22 cellular contexts compared by ENCODE assay signal in genomic region chr22:30321461-30321860, GRCh38. TPM values are rescaled to one million over a fixed set of nuclear protein-coding genes. Genes with fewer than 3 reads are reported as not detected.
DNase-seq lines count a peak whose midpoint lies in the region; ATAC-seq and TF ChIP-seq lines count a peak whose summit lies in the region.
"Had no signal": no experiment of that assay in that cellular context is flagged by ENCODE, and none has a peak within 500 bp of the region (broad histone marks: within the 10 kb centered on the region; RNA-seq: fewer than 3 reads in every experiment).

No MANE protein-coding gene starts in this region.

- peak overlapping the region; percentile 48 to 87 (median 84) for H3K27ac Mint-ChIP-seq in CD4-positive, alpha-beta memory T cell
- H3K27ac Mint-ChIP-seq in T-cell, result peak overlapping the region; percentile 91
- H3K27ac Mint-ChIP-seq: IgD-negative memory B cell; stimulated activated naive CD8-positive, alpha-beta T cell treated with anti-CD3 and anti-CD28 coated beads, Interleukin-15, Interleukin-2, amounts not matched to agents 100 ng/mL and 50 ng/mL, for 24 hours had no signal

- peaks cover 94% of the 10 kb centered on the region for H3K4me1 ChIP-seq in CD4-positive, alpha-beta memory T cell (ENCODE audit: insufficient read depth, low read length)
- peaks cover 69 to 99% (median 93%) of the 10 kb centered on the region in 6 donors for H3K4me1 ChIP-seq in spleen

- CTCF ChIA-PET in CD4-positive, alpha-beta memory T cell (lab: Charles Lee; ENCODE audit: partially characterized antibody), result interaction anchor here (0.7 to 1.0 kb wide), 2 partner anchors 19 to 33 kb away, joined by 3 to 5 read pairs; partner anchors contain the start of gene CASTOR1
- CTCF ChIA-PET in T-cell (lab: Charles Lee), result interaction anchor here in 1 of 2 donors (0.7 to 1.6 kb wide), 2 partner anchors 11 to 956 kb away, joined by 3 read pairs; no protein-coding TSS in a partner anchor

- H3K27ac ChIP-seq in CD4-positive, alpha-beta memory T cell (ENCODE audit: low read depth, low read length), result no peak overlapping the region
- peak overlapping the region in 7 of 8 donors; percentile 16 to 91 (median 82) for H3K27ac ChIP-seq in spleen
- H3K27ac ChIP-seq: cardiac muscle cell had no signal

- 70 to 86% (median 71%) methylated on average over 2 of the region's 2 CpGs for WGBS in spleen, 5 donors

- H3K27me3 ChIP-seq in CD4-positive, alpha-beta memory T cell (ENCODE audit: insufficient read depth, low read length), result no peaks in the 10 kb centered on the region
- no peaks in the 10 kb centered on the region for H3K27me3 ChIP-seq in spleen (replicated peaks in 1 of 7)
- H3K27me3 ChIP-seq: cardiac muscle cell had no signal

- H3K9me3 ChIP-seq in CD4-positive, alpha-beta memory T cell (ENCODE audit: control insufficient read depth in 1 of 2, low read length in 2 of 2), result no peaks in the 10 kb centered on the region
- no peaks in the 10 kb centered on the region for H3K9me3 ChIP-seq in spleen

- TF ChIP-seq CTCF in spleen (IDR thresholded peaks at IDR 0.05 in 8 of 11, conservative IDR thresholded peaks at IDR 0.05 in 3 of 11), result no peak

- no peaks in the 10 kb centered on the region for H3K27me3 Mint-ChIP-seq in CD4-positive, alpha-beta memory T cell
- no peaks in the 10 kb centered on the region for H3K27me3 Mint-ChIP-seq in T-cell
- H3K27me3 Mint-ChIP-seq: IgD-negative memory B cell; stimulated activated naive CD8-positive, alpha-beta T cell treated with anti-CD3 and anti-CD28 coated beads, Interleukin-15, Interleukin-2, amounts not matched to agents 100 ng/mL and 50 ng/mL, for 24 hours had no signal

- H3K36me3 ChIP-seq in CD4-positive, alpha-beta memory T cell (ENCODE audit: insufficient read depth, low read length), result peaks cover 17% of the 10 kb centered on the region
- peaks cover 0 to 57% (median 0%) of the 10 kb centered on the region in 6 donors for H3K36me3 ChIP-seq in spleen
- H3K36me3 ChIP-seq: cardiac muscle cell had no signal

- no peak for ATAC-seq in T-cell (replicated peaks in 1 of 4)
- peak; percentile 36 for ATAC-seq in left ventricle myocardium superior
- ATAC-seq in GM21390 (IDR thresholded peaks at IDR 0.05; ENCODE audit: unreplicated experiment), result no peak
- ATAC-seq: activated T-cell treated with anti-CD3 and anti-CD28 coated beads, Interleukin-2, amount 50 U/mL, for 4 hours had no signal

- no peak for TF ChIP-seq POLR2A in spleen (IDR thresholded peaks at IDR 0.05)

- peaks cover 37 to 66% of the 10 kb centered on the region in 2 donors for H3K36me3 Mint-ChIP-seq in CD4-positive, alpha-beta memory T cell
- H3K36me3 Mint-ChIP-seq in T-cell, result peaks cover 31% of the 10 kb centered on the region

- no peak overlapping the region for H3K4me3 ChIP-seq in CD4-positive, alpha-beta memory T cell (ENCODE audit: low read length in 2 of 2)
- no peak overlapping the region for H3K4me3 ChIP-seq in spleen
- H3K4me3 ChIP-seq: cardiac muscle cell had no signal

- intact Hi-C loops in CD4-positive, alpha-beta memory T cell (cut with micrococcal nuclease), result no loop called here
- intact Hi-C loops in left ventricle myocardium superior (cut with micrococcal nuclease), result no loop called here
- intact Hi-C loops in spleen (cut with DNase I; ENCODE audit: low total_unique reads), result no loop called here

- POLR2A ChIA-PET in CD4-positive, alpha-beta memory T cell (lab: Charles Lee; ENCODE audit: partially characterized antibody), result interaction anchor here (1.2 to 20.3 kb wide), 4 partner anchors 9 to 35 kb away, joined by 3 to 562 read pairs (median 124); partner anchors contain the start of genes CASTOR1, CCDC157 and SF3A1
- POLR2A ChIA-PET in T-cell (lab: Charles Lee), result interaction anchor here in 1 of 2 donors (0.7 kb wide), 1 partner anchor 94 kb away, joined by 4 read pairs; no protein-coding TSS in a partner anchor

- no peak for DNase-seq in CD4-positive, alpha-beta memory T cell
- DNase-seq in T-cell, result no peak
- DNase-seq in left ventricle myocardium superior, result no peak
- no peak for DNase-seq in spleen
- no peak for DNase-seq in pons (ENCODE audit: low spot score)
- no peak for DNase-seq in NCI-H2029 treated with DMSO at 0.1 percent for 48 hours (lab: John Stamatoyannopoulos, UW)
- DNase-seq: activated T-cell treated with anti-CD3 and anti-CD28 coated beads, Interleukin-2, amount 50 U/mL, for 4 hours; AML-193; effector CD8-positive, alpha-beta T cell; H7; hippocampal formation; MV-4-11; NCI-H2029; SW 1271 had no signal

- H3K4me3 Mint-ChIP-seq in CD4-positive, alpha-beta memory T cell, result peak overlapping the region in 6 of 8 donors; percentile 12 to 67 (median 50)
- peak overlapping the region in 1 of 3 donors; percentile 73 for H3K4me3 Mint-ChIP-seq in T-cell
- H3K4me3 Mint-ChIP-seq: activated T-cell treated with anti-CD3 and anti-CD28 coated beads, Interleukin-2, amount 50 U/mL, for 4 hours; stimulated activated naive CD8-positive, alpha-beta T cell treated with anti-CD3 and anti-CD28 coated beads, Interleukin-15, Interleukin-2, amounts not matched to agents 100 ng/mL and 50 ng/mL, for 24 hours had no signal

- H3K9me3 Mint-ChIP-seq in CD4-positive, alpha-beta memory T cell, result no peaks in the 10 kb centered on the region
- no peaks in the 10 kb centered on the region for H3K9me3 Mint-ChIP-seq in T-cell
- H3K9me3 Mint-ChIP-seq: activated T-cell treated with anti-CD3 and anti-CD28 coated beads, Interleukin-2, amount 50 U/mL, for 4 hours; IgD-negative memory B cell; stimulated activated naive CD8-positive, alpha-beta T cell treated with anti-CD3 and anti-CD28 coated beads, Interleukin-15, Interleukin-2, amounts not matched to agents 100 ng/mL and 50 ng/mL, for 24 hours had no signal

- peaks cover 70 to 94% (median 82%) of the 10 kb centered on the region in 4 donors for H3K4me1 Mint-ChIP-seq in CD4-positive, alpha-beta memory T cell
- H3K4me1 Mint-ChIP-seq in T-cell, result peaks cover 87 to 93% (median 92%) of the 10 kb centered on the region in 3 donors

RNA-seq across cellular contexts. Expression of gene TBC1D10A, which starts 5.3 kb away (rescaled TPM):
- total RNA-seq in CD4-positive, alpha-beta memory T cell, result 10 to 100 TPM; 62.2 to 76.8 TPM
- 10 to 100 TPM; 60.6 to 61.6 TPM for polyA plus RNA-seq in CD4-positive, alpha-beta memory T cell
- total RNA-seq in T-cell, result 10 to 100 TPM; 56.2 to 84.3 (median 82.3) TPM
- total RNA-seq in left ventricle myocardium superior, result 6.2 TPM
- total RNA-seq in spleen, result 10 to 100 TPM; 26.8 to 46.4 (median 34.3) TPM
- polyA plus RNA-seq in spleen, result 10 to 100 TPM; 21.1 to 37.4 (median 22.1) TPM

RNA-seq across cellular contexts. Expression of gene CASTOR1, which starts 32.2 kb away (rescaled TPM):
- 10 to 100 TPM; 13.7 to 14.9 TPM for total RNA-seq in CD4-positive, alpha-beta memory T cell
- polyA plus RNA-seq in CD4-positive, alpha-beta memory T cell, result 10 to 100 TPM; 11.3 to 17.5 TPM
- total RNA-seq in T-cell, result 10 to 100 TPM; 12.8 to 21.9 (median 16.1) TPM
- total RNA-seq in left ventricle myocardium superior, result 7.6 TPM
- 10 to 100 TPM in 5 of 7 donors, 1 to 10 TPM in 2; 7.4 to 18.9 (median 14.6) TPM for total RNA-seq in spleen
- 10 to 100 TPM in 2 of 3 donors, 1 to 10 TPM in 1; 5.6 to 12.8 (median 12.0) TPM for polyA plus RNA-seq in spleen

RNA-seq across cellular contexts. Expression of gene SF3A1, which starts 35.2 kb away (rescaled TPM):
- 100 to 1,000 TPM; 279 to 301 TPM for total RNA-seq in CD4-positive, alpha-beta memory T cell
- 100 to 1,000 TPM in 1 of 2 donors, 10 to 100 TPM in 1; 44.0 to 155 TPM for polyA plus RNA-seq in CD4-positive, alpha-beta memory T cell
- total RNA-seq in T-cell, result 100 to 1,000 TPM; 272 to 323 (median 292) TPM
- total RNA-seq in left ventricle myocardium superior, result 104 TPM
- total RNA-seq in spleen, result 100 to 1,000 TPM; 154 to 223 (median 182) TPM
- polyA plus RNA-seq in spleen, result 10 to 100 TPM; 14.9 to 22.8 (median 16.1) TPM

RNA-seq across cellular contexts. Expression of gene CCDC157, which starts 35.3 kb away (rescaled TPM):
- total RNA-seq in CD4-positive, alpha-beta memory T cell, result 1 to 10 TPM; 2.1 to 3.0 TPM
- polyA plus RNA-seq in CD4-positive, alpha-beta memory T cell, result 1 to 10 TPM in 1 of 2 donors, under 1 TPM in 1; 0.38 to 3.9 TPM
- 10 to 100 TPM in 1 of 5 donors, 1 to 10 TPM in 4; 4.6 to 10.9 (median 5.1) TPM for total RNA-seq in T-cell
- 0.37 TPM for total RNA-seq in left ventricle myocardium superior
- total RNA-seq in spleen, result 1 to 10 TPM; 2.1 to 8.1 (median 3.5) TPM
- polyA plus RNA-seq in spleen, result 1 to 10 TPM; 2.5 to 4.6 (median 3.9) TPM

RNA-seq across cellular contexts. Expression of gene OSM, which starts 54.8 kb away (rescaled TPM):
- 1 to 10 TPM; 1.1 to 1.6 TPM for total RNA-seq in CD4-positive, alpha-beta memory T cell
- 100 to 1,000 TPM in 1 of 2 donors, 10 to 100 TPM in 1; 23.7 to 103 TPM for polyA plus RNA-seq in CD4-positive, alpha-beta memory T cell
- total RNA-seq in T-cell (10 to 100 TPM in 2 of 5 donors, 1 to 10 TPM in 3; 5.9 to 16.5 (median 7.4) TPM), left ventricle myocardium superior (not detected), spleen (10 to 100 TPM in 2 of 7 donors, 1 to 10 TPM in 5; 2.1 to 16.8 (median 4.5) TPM)
- 1 to 10 TPM; 1.2 to 2.1 (median 1.7) TPM for polyA plus RNA-seq in spleen
- total RNA-seq: cardiac muscle cell, G401, H7, kidney epithelial cell, renal cortical epithelial cell had no signal
- polyA plus RNA-seq: cardiac muscle cell, neural cell had no signal
